ENCODE assay signal across 1 cellular context in the genomic region with DNA sequence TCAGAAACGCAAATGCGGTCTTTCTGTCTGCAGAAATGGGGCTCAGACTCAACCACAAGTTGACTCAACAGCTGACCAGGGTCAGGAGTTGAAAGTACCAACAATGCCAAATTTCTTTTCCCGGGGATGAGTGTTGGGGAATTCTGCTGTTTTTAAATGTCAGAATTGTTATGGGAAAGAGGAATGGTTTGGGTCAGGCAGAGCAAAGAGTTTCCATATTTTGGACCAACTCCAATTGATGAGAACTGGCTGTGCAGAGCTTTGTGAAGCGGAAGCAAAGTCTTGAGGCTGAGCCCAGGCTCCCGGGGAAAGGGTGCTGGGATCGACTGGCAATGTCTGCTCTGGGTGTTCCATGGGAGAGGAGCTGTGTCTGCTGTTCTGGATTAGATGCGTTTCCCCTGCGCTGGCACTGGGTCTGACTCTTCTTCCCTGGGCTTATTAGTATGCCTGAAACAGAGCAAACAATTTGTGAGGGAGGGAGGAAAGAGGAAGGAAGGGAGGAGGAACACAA.
TF ChIP-seq lines count a peak whose summit lies in the region.

No MANE protein-coding gene starts in this region.

TF ChIP-seq in HepG2, 621 proteins besides CTCF, POLR2A, EP300 and RAD21 (continued from another document and continues in another):
- TF ChIP-seq ZNF710 (CRISPR knock-in tag; IDR thresholded peaks at IDR 0.05; ENCODE audit: borderline replicate concordance), result peak; percentile 32; the same call in 1 of the 2 replicates
- no peak for TF ChIP-seq HNRNPLL (IDR thresholded peaks at IDR 0.05; ENCODE audit: low read depth, low read length, poor library complexity, severe bottlenecking)
- TF ChIP-seq, protein P1, sequence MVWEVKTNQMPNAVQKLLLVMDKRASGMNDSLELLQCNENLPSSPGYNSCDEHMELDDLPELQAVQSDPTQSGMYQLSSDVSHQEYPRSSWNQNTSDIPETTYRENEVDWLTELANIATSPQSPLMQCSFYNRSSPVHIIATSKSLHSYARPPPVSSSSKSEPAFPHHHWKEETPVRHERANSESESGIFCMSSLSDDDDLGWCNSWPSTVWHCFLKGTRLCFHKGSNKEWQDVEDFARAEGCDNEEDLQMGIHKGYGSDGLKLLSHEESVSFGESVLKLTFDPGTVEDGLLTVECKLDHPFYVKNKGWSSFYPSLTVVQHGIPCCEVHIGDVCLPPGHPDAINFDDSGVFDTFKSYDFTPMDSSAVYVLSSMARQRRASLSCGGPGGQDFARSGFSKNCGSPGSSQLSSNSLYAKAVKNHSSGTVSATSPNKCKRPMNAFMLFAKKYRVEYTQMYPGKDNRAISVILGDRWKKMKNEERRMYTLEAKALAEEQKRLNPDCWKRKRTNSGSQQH (CRISPR knock-in tag; IDR thresholded peaks at IDR 0.05; ENCODE audit: low read depth), result 0 out of 2 replicates have a peak, but pooled peaks have one; percentile 26
- TF ChIP-seq KAT8 (CRISPR knock-in tag; IDR thresholded peaks at IDR 0.05), result peak; percentile 53; the same call in 1 of the 2 replicates
- TF ChIP-seq, protein P2, sequence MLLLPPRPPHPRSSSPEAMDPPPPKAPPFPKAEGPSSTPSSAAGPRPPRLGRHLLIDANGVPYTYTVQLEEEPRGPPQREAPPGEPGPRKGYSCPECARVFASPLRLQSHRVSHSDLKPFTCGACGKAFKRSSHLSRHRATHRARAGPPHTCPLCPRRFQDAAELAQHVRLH (CRISPR knock-in tag; IDR thresholded peaks at IDR 0.05; ENCODE audit: borderline replicate concordance, low read depth), result peak; percentile 59; the same call in 1 of the 2 replicates
- TF ChIP-seq ZNF234 (CRISPR knock-in tag; conservative IDR thresholded peaks at IDR 0.05), result no peak
- TF ChIP-seq ZNF629 (CRISPR knock-in tag; conservative IDR thresholded peaks at IDR 0.05), result no peak
- TF ChIP-seq NCOA1 (CRISPR knock-in tag; IDR thresholded peaks at IDR 0.05), result no peak
- TF ChIP-seq ZSCAN22 (CRISPR knock-in tag; IDR thresholded peaks at IDR 0.05), result no peak
- no peak for TF ChIP-seq HNF1B (CRISPR knock-in tag; IDR thresholded peaks at IDR 0.05)
- no peak for TF ChIP-seq FOXK1 (CRISPR knock-in tag; IDR thresholded peaks at IDR 0.05; ENCODE audit: borderline replicate concordance, low read depth)
- TF ChIP-seq GATAD2A (CRISPR knock-in tag; IDR thresholded peaks at IDR 0.05), result no peak
- TF ChIP-seq MAF1 (CRISPR knock-in tag; IDR thresholded peaks at IDR 0.05; ENCODE audit: borderline replicate concordance), result no peak
- peak; percentile 43; the same call in 1 of the 2 replicates for TF ChIP-seq MED1 (CRISPR knock-in tag; IDR thresholded peaks at IDR 0.05)
- no peak for TF ChIP-seq SUZ12 (IDR thresholded peaks at IDR 0.05; ENCODE audit: low read depth, low read length)
- no peak for TF ChIP-seq ZNF563 (CRISPR knock-in tag; IDR thresholded peaks at IDR 0.05)
- TF ChIP-seq POLR2AphosphoS2 (IDR thresholded peaks at IDR 0.05; ENCODE audit: low read depth, low read length), result 0 out of 2 replicates have a peak, but pooled peaks have one; percentile 58
- peak; percentile 37; the same call in 1 of the 2 replicates for TF ChIP-seq ZNF687 (CRISPR knock-in tag; IDR thresholded peaks at IDR 0.05)
- 0 out of 2 replicates have a peak, but pooled peaks have one; percentile 27 for TF ChIP-seq STAG1 (CRISPR knock-in tag; IDR thresholded peaks at IDR 0.05)
- no peak for TF ChIP-seq HES4 (CRISPR knock-in tag; IDR thresholded peaks at IDR 0.05; ENCODE audit: borderline replicate concordance)
- TF ChIP-seq KDM1A (CRISPR knock-in tag; IDR thresholded peaks at IDR 0.05), result peak; percentile 56; the same call in 1 of the 2 replicates
- TF ChIP-seq, protein P3, sequence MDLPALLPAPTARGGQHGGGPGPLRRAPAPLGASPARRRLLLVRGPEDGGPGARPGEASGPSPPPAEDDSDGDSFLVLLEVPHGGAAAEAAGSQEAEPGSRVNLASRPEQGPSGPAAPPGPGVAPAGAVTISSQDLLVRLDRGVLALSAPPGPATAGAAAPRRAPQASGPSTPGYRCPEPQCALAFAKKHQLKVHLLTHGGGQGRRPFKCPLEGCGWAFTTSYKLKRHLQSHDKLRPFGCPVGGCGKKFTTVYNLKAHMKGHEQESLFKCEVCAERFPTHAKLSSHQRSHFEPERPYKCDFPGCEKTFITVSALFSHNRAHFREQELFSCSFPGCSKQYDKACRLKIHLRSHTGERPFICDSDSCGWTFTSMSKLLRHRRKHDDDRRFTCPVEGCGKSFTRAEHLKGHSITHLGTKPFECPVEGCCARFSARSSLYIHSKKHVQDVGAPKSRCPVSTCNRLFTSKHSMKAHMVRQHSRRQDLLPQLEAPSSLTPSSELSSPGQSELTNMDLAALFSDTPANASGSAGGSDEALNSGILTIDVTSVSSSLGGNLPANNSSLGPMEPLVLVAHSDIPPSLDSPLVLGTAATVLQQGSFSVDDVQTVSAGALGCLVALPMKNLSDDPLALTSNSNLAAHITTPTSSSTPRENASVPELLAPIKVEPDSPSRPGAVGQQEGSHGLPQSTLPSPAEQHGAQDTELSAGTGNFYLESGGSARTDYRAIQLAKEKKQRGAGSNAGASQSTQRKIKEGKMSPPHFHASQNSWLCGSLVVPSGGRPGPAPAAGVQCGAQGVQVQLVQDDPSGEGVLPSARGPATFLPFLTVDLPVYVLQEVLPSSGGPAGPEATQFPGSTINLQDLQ (CRISPR knock-in tag; IDR thresholded peaks at IDR 0.05), result no peak
- no peak for TF ChIP-seq SNAPC4 (CRISPR knock-in tag; IDR thresholded peaks at IDR 0.05)
- no peak for TF ChIP-seq ZNF644 (CRISPR knock-in tag; IDR thresholded peaks at IDR 0.05; ENCODE audit: low read depth)
- 0 out of 2 replicates have a peak, but pooled peaks have one; percentile 11 for TF ChIP-seq DRAP1 (CRISPR knock-in tag; IDR thresholded peaks at IDR 0.05)
- no peak for TF ChIP-seq BRD4 (CRISPR knock-in tag; IDR thresholded peaks at IDR 0.05)
- peak; percentile 61 for TF ChIP-seq ELF1 (CRISPR knock-in tag; IDR thresholded peaks at IDR 0.05)
- peak; percentile 38 for TF ChIP-seq YY1 (IDR thresholded peaks at IDR 0.05; ENCODE audit: insufficient read depth, insufficient replicate concordance, low read depth, low read length)
- peak; percentile 37; the same call in 1 of the 2 replicates for TF ChIP-seq PHF8 (CRISPR knock-in tag; IDR thresholded peaks at IDR 0.05)
- TF ChIP-seq HNRNPUL1 (IDR thresholded peaks at IDR 0.05; ENCODE audit: low read depth, low read length), result no peak
- peak; percentile 90 for TF ChIP-seq SRF (IDR thresholded peaks at IDR 0.05; ENCODE audit: low read depth, low read length)
- 0 out of 2 replicates have a peak, but pooled peaks have one; percentile 31 for TF ChIP-seq ERF (CRISPR knock-in tag; IDR thresholded peaks at IDR 0.05)
- no peak for TF ChIP-seq THYN1 (CRISPR knock-in tag; IDR thresholded peaks at IDR 0.05; ENCODE audit: borderline replicate concordance, low read depth)
- no peak for TF ChIP-seq U2AF2 (IDR thresholded peaks at IDR 0.05; ENCODE audit: low read depth, low read length)
- TF ChIP-seq CREBL2 (CRISPR knock-in tag; IDR thresholded peaks at IDR 0.05; ENCODE audit: borderline replicate concordance), result no peak
- no peak for TF ChIP-seq ZNF414 (CRISPR knock-in tag; IDR thresholded peaks at IDR 0.05)
- TF ChIP-seq ZNF263 (CRISPR knock-in tag; IDR thresholded peaks at IDR 0.05), result 0 out of 2 replicates have a peak, but pooled peaks have one; percentile 22
- no peak for TF ChIP-seq SIN3A (IDR thresholded peaks at IDR 0.05; ENCODE audit: borderline replicate concordance, low read depth, low read length)
- TF ChIP-seq GABPB1 (CRISPR knock-in tag; IDR thresholded peaks at IDR 0.05), result no peak; the same call in 1 of the 2 replicates
- TF ChIP-seq ZFX (CRISPR knock-in tag; IDR thresholded peaks at IDR 0.05; ENCODE audit: low read depth), result 0 out of 2 replicates have a peak, but pooled peaks have one; percentile 19
